In genomic region chr19:12847159-12848139, GRCh38 we compare ENCODE assay signal across 8 cellular contexts. TPM values are rescaled to one million over a fixed set of nuclear protein-coding genes. Genes with fewer than 3 reads are reported as not detected.
DNase-seq lines count a peak whose midpoint lies in the region; ATAC-seq and TF ChIP-seq lines count a peak whose summit lies in the region.

No MANE protein-coding gene starts in this region.

- ATAC-seq in HG02938 (IDR thresholded peaks at IDR 0.05; ENCODE audit: unreplicated experiment), result no peak

- TF ChIP-seq CTCF in GM10248 (IDR thresholded peaks at IDR 0.05; ENCODE audit: control extremely low read depth, extremely low read depth, low read depth, missing control alignments) (peak; percentile 99), nephron (IDR thresholded peaks at IDR 0.05; ENCODE audit: unreplicated experiment in 3 of 3) (peak; percentile 100)

- peak overlapping the region; percentile 53 for H3K4me3 Mint-ChIP-seq in activated T-helper 1 cell treated with anti-CD3 and anti-CD28 coated beads, Interleukin-12 subunit alpha, Interleukin-12 subunit beta, Interleukin-2, Interleukin-4 antibody, amounts not matched to agents 30 ng/mL and 10 ng/mL and 1 ng/mL, durations not matched to agents 14 hours and 24 hours and 36 hours
- peak overlapping the region in 2 of 3 experiments; percentile 51 to 69 for H3K4me3 Mint-ChIP-seq in nephron

- H3K36me3 ChIP-seq in HUES48 (ENCODE audit: control insufficient read depth, insufficient read depth, low read length), result peaks cover 11% of the 10 kb centered on the region

- peaks cover 12% of the 10 kb centered on the region for H3K27me3 Mint-ChIP-seq in activated T-helper 1 cell treated with anti-CD3 and anti-CD28 coated beads, Interleukin-12 subunit alpha, Interleukin-12 subunit beta, Interleukin-2, Interleukin-4 antibody, amounts not matched to agents 30 ng/mL and 10 ng/mL and 1 ng/mL, durations not matched to agents 14 hours and 24 hours and 36 hours (ENCODE audit: insufficient read depth)
- H3K27me3 Mint-ChIP-seq in nephron (ENCODE audit: low read depth), result peaks cover 6% of the 10 kb centered on the region

- H3K36me3 Mint-ChIP-seq in activated T-helper 1 cell treated with anti-CD3 and anti-CD28 coated beads, Interleukin-12 subunit alpha, Interleukin-12 subunit beta, Interleukin-2, Interleukin-4 antibody, amounts not matched to agents 30 ng/mL and 10 ng/mL and 1 ng/mL, durations not matched to agents 14 hours and 24 hours and 36 hours (ENCODE audit: low read depth), result no peaks in the 10 kb centered on the region
- H3K36me3 Mint-ChIP-seq in nephron (ENCODE audit: low read depth), result no peaks in the 10 kb centered on the region

- no peak overlapping the region for H3K27ac ChIP-seq in HUES48 (ENCODE audit: low read depth, low read length)

- H3K4me1 Mint-ChIP-seq in activated T-helper 1 cell treated with anti-CD3 and anti-CD28 coated beads, Interleukin-12 subunit alpha, Interleukin-12 subunit beta, Interleukin-2, Interleukin-4 antibody, amounts not matched to agents 30 ng/mL and 10 ng/mL and 1 ng/mL, durations not matched to agents 14 hours and 24 hours and 36 hours (ENCODE audit: low read depth), result peaks cover 8% of the 10 kb centered on the region
- H3K4me1 Mint-ChIP-seq in nephron, result no peaks in the 10 kb centered on the region

- POLR2A ChIA-PET in GM10248 (lab: Yijun Ruan, JAX), result interaction anchor here (0.8 to 1.0 kb wide), 2 partner anchors 56 kb away, joined by 3 to 4 read pairs; partner anchors contain the start of gene JUNB

- H3K9me3 Mint-ChIP-seq in activated T-helper 1 cell treated with anti-CD3 and anti-CD28 coated beads, Interleukin-12 subunit alpha, Interleukin-12 subunit beta, Interleukin-2, Interleukin-4 antibody, amounts not matched to agents 30 ng/mL and 10 ng/mL and 1 ng/mL, durations not matched to agents 14 hours and 24 hours and 36 hours, result no peaks in the 10 kb centered on the region
- no peaks in the 10 kb centered on the region for H3K9me3 Mint-ChIP-seq in nephron

- intact Hi-C loops in activated T-helper 1 cell treated with anti-CD3 and anti-CD28 coated beads, Interleukin-12 subunit alpha, Interleukin-12 subunit beta, Interleukin-2, Interleukin-4 antibody, amounts not matched to agents 30 ng/mL and 10 ng/mL and 1 ng/mL, durations not matched to agents 14 hours and 24 hours and 36 hours (cut with micrococcal nuclease), result loop anchor here (1.0 to 2.0 kb wide), 6 partner anchors 41 to 283 kb away; partner anchors contain the start of gene RNASEH2A

- no peaks in the 10 kb centered on the region for H3K27me3 ChIP-seq in HUES48 (ENCODE audit: control insufficient read depth, insufficient read depth, low read length)

- H3K27ac Mint-ChIP-seq in activated T-helper 1 cell treated with anti-CD3 and anti-CD28 coated beads, Interleukin-12 subunit alpha, Interleukin-12 subunit beta, Interleukin-2, Interleukin-4 antibody, amounts not matched to agents 30 ng/mL and 10 ng/mL and 1 ng/mL, durations not matched to agents 14 hours and 24 hours and 36 hours, result no peak overlapping the region
- H3K27ac Mint-ChIP-seq in nephron, result no peak overlapping the region

- no peak overlapping the region for H3K9ac ChIP-seq in HUES48 (ENCODE audit: low read depth, low read length)

- H3K9me3 ChIP-seq in HUES48 (ENCODE audit: control insufficient read depth, insufficient read depth, low read length), result no peaks in the 10 kb centered on the region

- CTCF ChIA-PET in GM10248 (lab: Yijun Ruan, JAX), result interaction anchor here (0.6 to 11.3 kb wide), 57 partner anchors 10 to 286 kb away, joined by 3 to 369 read pairs (median 5); partner anchors contain the start of genes DHPS, DNASE2, GCDH and HOOK2

- peak overlapping the region; percentile 24; the same call in 1 of the 2 replicates for H3K4me3 ChIP-seq in HUES48 (ENCODE audit: low read depth, low read length)

- H3K4me1 ChIP-seq in HUES48 (ENCODE audit: control insufficient read depth, insufficient read depth, low read length), result 0 out of 2 replicates have a peak, but pooled peaks cover 4% of the 10 kb centered on the region

- peak; percentile 93 for DNase-seq in GM10248 (ENCODE audit: extremely low spot score)
- peak; percentile 78 for DNase-seq in RPMI7951 (ENCODE audit: low read depth)
- DNase-seq in activated T-helper 1 cell treated with anti-CD3 and anti-CD28 coated beads, Interleukin-12 subunit alpha, Interleukin-12 subunit beta, Interleukin-2, Interleukin-4 antibody, amounts not matched to agents 30 ng/mL and 10 ng/mL and 1 ng/mL, durations not matched to agents 14 hours and 24 hours and 36 hours (ENCODE audit: low spot score), result peak; percentile 84
- peak; percentile 69 for DNase-seq in fibroblast of gingiva (ENCODE audit: low read depth)
- DNase-seq in stimulated activated naive CD4-positive, alpha-beta T cell (lab: John Stamatoyannopoulos, UW), result peak; percentile 41 to 80 (median 74)

RNA-seq across cellular contexts. Expression of gene MAST1, which starts 9.1 kb away (rescaled TPM):
- 0.10 and 1.6 TPM in 2 replicates for total RNA-seq in RPMI7951 (2014; rRNA removed; shearing (Covaris generic))
- 1.4 and 1.7 TPM in 2 replicates for total RNA-seq in activated T-helper 1 cell treated with anti-CD3 and anti-CD28 coated beads, Interleukin-12 subunit alpha, Interleukin-12 subunit beta, Interleukin-2, Interleukin-4 antibody, amounts not matched to agents 30 ng/mL and 10 ng/mL and 1 ng/mL, durations not matched to agents 14 hours and 24 hours and 36 hours

RNA-seq across cellular contexts. Expression of gene RTBDN, which starts 13.1 kb away (rescaled TPM):
- total RNA-seq in RPMI7951 (2014; rRNA removed; shearing (Covaris generic)), result 0.68 TPM in 1 of 2 replicates, not detected in the other
- total RNA-seq in activated T-helper 1 cell treated with anti-CD3 and anti-CD28 coated beads, Interleukin-12 subunit alpha, Interleukin-12 subunit beta, Interleukin-2, Interleukin-4 antibody, amounts not matched to agents 30 ng/mL and 10 ng/mL and 1 ng/mL, durations not matched to agents 14 hours and 24 hours and 36 hours, result not detected in 2 replicates

RNA-seq across cellular contexts. Expression of gene DNASE2, which starts 33.8 kb away (rescaled TPM):
- 33.6 and 36.1 TPM in 2 replicates for total RNA-seq in RPMI7951 (2014; rRNA removed; shearing (Covaris generic))
- 22.9 and 23.7 TPM in 2 replicates for total RNA-seq in activated T-helper 1 cell treated with anti-CD3 and anti-CD28 coated beads, Interleukin-12 subunit alpha, Interleukin-12 subunit beta, Interleukin-2, Interleukin-4 antibody, amounts not matched to agents 30 ng/mL and 10 ng/mL and 1 ng/mL, durations not matched to agents 14 hours and 24 hours and 36 hours

RNA-seq across cellular contexts. Expression of gene KLF1, which starts 39.6 kb away (rescaled TPM):
- not detected in 2 replicates for total RNA-seq in RPMI7951 (2014; rRNA removed; shearing (Covaris generic))
- total RNA-seq in activated T-helper 1 cell treated with anti-CD3 and anti-CD28 coated beads, Interleukin-12 subunit alpha, Interleukin-12 subunit beta, Interleukin-2, Interleukin-4 antibody, amounts not matched to agents 30 ng/mL and 10 ng/mL and 1 ng/mL, durations not matched to agents 14 hours and 24 hours and 36 hours, result 0.80 and 1.3 TPM in 2 replicates

RNA-seq across cellular contexts. Expression of gene RNASEH2A, which starts 41.1 kb away (rescaled TPM):
- total RNA-seq in RPMI7951 (2014; rRNA removed; shearing (Covaris generic)), result 83.6 and 99.1 TPM in 2 replicates
- 36.1 and 37.5 TPM in 2 replicates for total RNA-seq in activated T-helper 1 cell treated with anti-CD3 and anti-CD28 coated beads, Interleukin-12 subunit alpha, Interleukin-12 subunit beta, Interleukin-2, Interleukin-4 antibody, amounts not matched to agents 30 ng/mL and 10 ng/mL and 1 ng/mL, durations not matched to agents 14 hours and 24 hours and 36 hours
